ENCODE assay signal across 8 cellular contexts in the genomic region with DNA sequence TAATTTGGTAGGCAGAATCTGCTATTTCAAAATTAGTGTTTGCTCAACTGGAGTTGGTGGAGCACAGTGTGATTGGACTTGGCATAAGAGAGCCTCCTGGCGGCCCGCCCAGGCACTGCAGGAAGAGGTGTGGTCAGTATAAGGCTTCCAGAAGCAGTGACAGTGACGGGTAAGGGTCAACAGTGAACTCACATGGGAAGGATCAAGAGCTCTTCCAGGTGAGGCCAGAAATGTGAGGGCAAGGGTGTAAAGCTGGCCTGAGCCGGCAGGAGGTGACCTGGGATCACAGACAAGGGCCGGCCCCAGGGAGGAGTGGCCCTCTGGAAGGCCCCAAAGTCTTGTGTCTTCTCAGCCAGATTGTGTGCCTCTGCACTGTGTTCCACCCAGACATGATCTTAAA.
A peak's percentile ranks its signal among the peaks of the same experiment; 100 is the strongest.
DNase-seq lines count a peak whose midpoint lies in the region; ATAC-seq, FAIRE-seq and TF ChIP-seq lines count a peak whose summit lies in the region.

No MANE protein-coding gene starts in this region.

- H3K9me3 ChIP-seq in uterus: no peaks in the 10 kb centered on the region

- peak; percentile 83 for ATAC-seq in HG03159 (IDR thresholded peaks at IDR 0.05; ENCODE audit: unreplicated experiment)

- H3K4me3 ChIP-seq in uterus: no peak overlapping the region

- H3K36me3 ChIP-seq in uterus: no peaks in the 10 kb centered on the region

- H3K4me1 ChIP-seq in uterus: no peaks in the 10 kb centered on the region

- TF ChIP-seq CTCF in uterus (IDR thresholded peaks at IDR 0.05): peak in 3 of 4 experiments; percentile 26 to 28 (median 27)

- FAIRE-seq in RCC 7860 (lab: Jason Lieb, UNC): no peak

- intact Hi-C loops in uterus (cut with DNase I; ENCODE audit: low total_unique reads): no loop called here

- DNase-seq in SIG-M5 treated with dmso at 0.1 percent for 504 hours (lab: John Stamatoyannopoulos, UW; ENCODE audit: unreplicated experiment): peak; percentile 71
- no peak for DNase-seq in SIG-M5 (lab: John Stamatoyannopoulos, UW)
- peak; percentile 22 for DNase-seq in RCC 7860 (ENCODE audit: low spot score)
- DNase-seq in activated T-helper 1 cell treated with Interleukin-2 at 50 U/mL for 16 hours (ENCODE audit: low read depth): peak; percentile 28
- DNase-seq in foreskin melanocyte: peak; percentile 32
- peak; percentile 55 for DNase-seq in pons (ENCODE audit: low spot score)
- peak; percentile 35 to 55 for DNase-seq in uterus

- TF ChIP-seq POLR2A in uterus (IDR thresholded peaks at IDR 0.05): no peak

- H3K27me3 ChIP-seq in uterus: no peaks in the 10 kb centered on the region

- no peak overlapping the region for H3K27ac ChIP-seq in uterus
